In the genomic region with DNA sequence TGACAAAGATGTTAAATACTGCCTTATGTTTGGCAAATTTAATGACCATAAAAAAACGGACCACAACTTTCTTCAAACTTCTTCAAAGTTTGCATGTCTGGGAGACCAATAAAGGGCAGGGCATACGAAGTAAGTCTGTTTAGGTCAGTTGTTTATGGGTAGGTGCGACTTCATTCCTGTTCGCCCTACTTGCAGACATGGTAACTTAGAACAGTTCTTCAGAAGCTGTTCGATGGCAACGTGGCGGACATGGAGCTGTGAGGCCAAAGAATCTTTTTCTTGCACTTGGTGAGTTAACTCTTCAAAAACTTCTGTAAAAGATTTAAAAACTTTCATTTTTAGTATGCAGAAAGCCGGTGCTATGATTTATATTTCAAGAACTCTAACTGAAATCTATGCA, we compare ENCODE assay signal across 13 cellular contexts. TPM values are rescaled to one million over a fixed set of nuclear protein-coding genes. Genes with fewer than 3 reads are reported as not detected.
A peak's percentile ranks its signal among the peaks of the same experiment; 100 is the strongest.
DNase-seq lines count a peak whose midpoint lies in the region; ATAC-seq and TF ChIP-seq lines count a peak whose summit lies in the region.
"Had no signal": no experiment of that assay in that cellular context is flagged by ENCODE, and none has a peak within 500 bp of the region (broad histone marks: within the 10 kb centered on the region; RNA-seq: fewer than 3 reads in every experiment).

No MANE protein-coding gene starts in this region.

- intact Hi-C loops in gastrocnemius medialis (cut with DNase I; ENCODE audit: low total_unique reads): no loop called here

- H3K4me1 Mint-ChIP-seq in T-helper 1 cell treated with Interleukin-12 subunit alpha and Interleukin-12 subunit beta and Interleukin-4 antibody, amounts not matched to agents 30 μg/mL and 1 μg/mL, for 36 hours (ENCODE audit: low read depth): peaks cover 58% of the 10 kb centered on the region
- peaks cover 61% of the 10 kb centered on the region for H3K4me1 Mint-ChIP-seq in activated naive CD8-positive, alpha-beta T cell treated with anti-CD3 and anti-CD28 coated beads, Interleukin-2, amount 10 ng/mL, durations not matched to agents 7 days and 5 days
- no peaks in the 10 kb centered on the region for H3K4me1 Mint-ChIP-seq in endodermal cell

- peaks cover 46% of the 10 kb centered on the region for H3K36me3 Mint-ChIP-seq in T-helper 1 cell treated with Interleukin-12 subunit alpha and Interleukin-12 subunit beta and Interleukin-4 antibody, amounts not matched to agents 30 μg/mL and 1 μg/mL, for 36 hours (ENCODE audit: low read depth)
- H3K36me3 Mint-ChIP-seq in activated naive CD8-positive, alpha-beta T cell treated with anti-CD3 and anti-CD28 coated beads, Interleukin-2, amount 10 ng/mL, durations not matched to agents 7 days and 5 days: peaks cover 40% of the 10 kb centered on the region
- peaks cover 47% of the 10 kb centered on the region for H3K36me3 Mint-ChIP-seq in endodermal cell (ENCODE audit: low read depth)

- H3K36me3 ChIP-seq in gastrocnemius medialis (peaks cover 0 to 8% of the 10 kb centered on the region in 2 donors), endodermal cell (ENCODE audit: control insufficient read depth, insufficient read depth, low read length) (peaks cover 82% of the 10 kb centered on the region)
- H3K36me3 ChIP-seq: MG63 had no signal

- peaks cover 0 to 7% of the 10 kb centered on the region in 2 donors for H3K4me1 ChIP-seq in gastrocnemius medialis
- H3K4me1 ChIP-seq in endodermal cell (ENCODE audit: control insufficient read depth, insufficient read depth, low read length): no peaks in the 10 kb centered on the region

- no peak overlapping the region for H3K9ac ChIP-seq in endodermal cell (ENCODE audit: extremely low read depth, low read length, poor library complexity, severe bottlenecking)

- H3K27me3 Mint-ChIP-seq in T-helper 1 cell treated with Interleukin-12 subunit alpha and Interleukin-12 subunit beta and Interleukin-4 antibody, amounts not matched to agents 30 μg/mL and 1 μg/mL, for 36 hours (ENCODE audit: low read depth): no peaks in the 10 kb centered on the region
- H3K27me3 Mint-ChIP-seq in activated naive CD8-positive, alpha-beta T cell treated with anti-CD3 and anti-CD28 coated beads, Interleukin-2, amount 10 ng/mL, durations not matched to agents 7 days and 5 days: no peaks in the 10 kb centered on the region
- H3K27me3 Mint-ChIP-seq in endodermal cell (ENCODE audit: insufficient read depth): no peaks in the 10 kb centered on the region

- H3K9me3 Mint-ChIP-seq in T-helper 1 cell treated with Interleukin-12 subunit alpha and Interleukin-12 subunit beta and Interleukin-4 antibody, amounts not matched to agents 30 μg/mL and 1 μg/mL, for 36 hours: no peaks in the 10 kb centered on the region
- H3K9me3 Mint-ChIP-seq in activated naive CD8-positive, alpha-beta T cell treated with anti-CD3 and anti-CD28 coated beads, Interleukin-2, amount 10 ng/mL, durations not matched to agents 7 days and 5 days: no peaks in the 10 kb centered on the region
- H3K9me3 Mint-ChIP-seq in endodermal cell: no peaks in the 10 kb centered on the region

- no peak for DNase-seq in T-helper 1 cell
- no peak for DNase-seq in activated naive CD8-positive, alpha-beta T cell treated with anti-CD3 and anti-CD28 coated beads, Interleukin-2, amount 10 ng/mL, durations not matched to agents 7 days and 5 days
- DNase-seq in gastrocnemius medialis: no peak
- no peak for DNase-seq in endodermal cell
- DNase-seq: activated CD4-positive, alpha-beta T cell treated with anti-CD3 and anti-CD28 coated beads, Interleukin-2, amount 50 U/mL, for 4 hours; MG63; stimulated activated CD4-positive, alpha-beta T cell treated with anti-CD3 and anti-CD28 coated beads, Interleukin-1b, Interleukin-23, amount 100 ng/mL, for 48 hours had no signal

- ATAC-seq in HG02885 (IDR thresholded peaks at IDR 0.05; ENCODE audit: poor library complexity, unreplicated experiment) (peak; percentile 30), gastrocnemius medialis (no peak), HG02852 (IDR thresholded peaks at IDR 0.05; ENCODE audit: unreplicated experiment) (no peak), GM21619 (IDR thresholded peaks at IDR 0.05; ENCODE audit: unreplicated experiment) (no peak)
- ATAC-seq in activated naive CD8-positive, alpha-beta T cell treated with anti-CD3 and anti-CD28 coated beads, Interleukin-2, amount 10 ng/mL, durations not matched to agents 7 days and 5 days (ENCODE audit: low read depth): no peak

- H3K27me3 ChIP-seq in gastrocnemius medialis (no peaks in the 10 kb centered on the region), endodermal cell (ENCODE audit: control insufficient read depth, insufficient read depth, low read length, poor library complexity, severe bottlenecking) (no peaks in the 10 kb centered on the region)
- H3K27me3 ChIP-seq: MG63 had no signal

- 96 to 100% methylated on average over 8 of the region's 8 CpGs for WGBS in endodermal cell (ENCODE audit: insufficient coverage in 1 of 2, insufficient read length in 1 of 2), 2 experiments

- H3K4me3 ChIP-seq in gastrocnemius medialis: peak overlapping the region in 2 of 4 donors; percentile 21 to 38
- no peak overlapping the region for H3K4me3 ChIP-seq in endodermal cell (ENCODE audit: low read length)
- H3K4me3 ChIP-seq: lung had no signal

- H3K27ac ChIP-seq in gastrocnemius medialis (peak overlapping the region in 3 of 4 donors; percentile 41 to 48 (median 47)), endodermal cell (ENCODE audit: low read depth, low read length) (no peak overlapping the region)
- H3K27ac ChIP-seq: 22Rv1 had no signal

- no peak for TF ChIP-seq POLR2A in gastrocnemius medialis (IDR thresholded peaks at IDR 0.05)

- TF ChIP-seq CTCF in gastrocnemius medialis (IDR thresholded peaks at IDR 0.05 in 4 of 5, conservative IDR thresholded peaks at IDR 0.05 in 1 of 5): no peak
- no peak for TF ChIP-seq CTCF in endodermal cell (conservative IDR thresholded peaks at IDR 0.05)

- H3K4me3 Mint-ChIP-seq in T-helper 1 cell treated with Interleukin-12 subunit alpha and Interleukin-12 subunit beta and Interleukin-4 antibody, amounts not matched to agents 30 μg/mL and 1 μg/mL, for 36 hours: peak overlapping the region; percentile 61
- peak overlapping the region; percentile 79 for H3K4me3 Mint-ChIP-seq in activated naive CD8-positive, alpha-beta T cell treated with anti-CD3 and anti-CD28 coated beads, Interleukin-2, amount 10 ng/mL, durations not matched to agents 7 days and 5 days
- no peak overlapping the region for H3K4me3 Mint-ChIP-seq in endodermal cell

- POLR2A ChIA-PET in activated naive CD8-positive, alpha-beta T cell treated with anti-CD3 and anti-CD28 coated beads, Interleukin-2, amount 10 ng/mL, durations not matched to agents 7 days and 5 days (lab: Charles Lee): interaction anchor here (1.3 to 3.8 kb wide), 3 partner anchors 9 to 26 kb away, joined by 7 to 28 read pairs (median 9); a partner anchor contains a TSS

- in situ Hi-C loops in gastrocnemius medialis (cut with MboI; ENCODE audit: low sequenced_read_pairs in 4 of 4): no loop called here

- no peaks in the 10 kb centered on the region for H3K9me3 ChIP-seq in gastrocnemius medialis
- no peaks in the 10 kb centered on the region for H3K9me3 ChIP-seq in endodermal cell (ENCODE audit: control insufficient read depth, low read length)
- H3K9me3 ChIP-seq: MG63 had no signal

- H3K27ac Mint-ChIP-seq in T-helper 1 cell treated with Interleukin-12 subunit alpha and Interleukin-12 subunit beta and Interleukin-4 antibody, amounts not matched to agents 30 μg/mL and 1 μg/mL, for 36 hours: peak overlapping the region; percentile 90
- peak overlapping the region; percentile 85 for H3K27ac Mint-ChIP-seq in activated naive CD8-positive, alpha-beta T cell treated with anti-CD3 and anti-CD28 coated beads, Interleukin-2, amount 10 ng/mL, durations not matched to agents 7 days and 5 days
- no peak overlapping the region for H3K27ac Mint-ChIP-seq in endodermal cell

RNA-seq across cellular contexts. Expression of a gene that starts 25.9 kb away (rescaled TPM):
- total RNA-seq in activated naive CD8-positive, alpha-beta T cell treated with anti-CD3 and anti-CD28 coated beads, Interleukin-2, amount 10 ng/mL, durations not matched to agents 7 days and 5 days: 10 to 100 TPM; 67.9 to 75.2 TPM
- total RNA-seq in gastrocnemius medialis (1 to 10 TPM; 4.0 to 8.5 (median 5.6) TPM), endodermal cell (10 to 100 TPM; 32.3 to 49.5 TPM)
- 22.4 TPM for polyA plus RNA-seq in endodermal cell (2013, experiment 1 of 2)
- polyA plus RNA-seq in endodermal cell (2013, experiment 2 of 2): 23.8 TPM
